ENCODE assay signal across 17 cellular contexts in genomic region chr10:6310977-6311376, GRCh38.
DNase-seq lines count a peak whose midpoint lies in the region; ATAC-seq and TF ChIP-seq lines count a peak whose summit lies in the region.
"Had no signal": no experiment of that assay in that cellular context is flagged by ENCODE, and none has a peak within 500 bp of the region (broad histone marks: within the 10 kb centered on the region; RNA-seq: fewer than 3 reads in every experiment).

No MANE protein-coding gene starts in this region.

- H3K27ac ChIP-seq in PC-9 = no peak overlapping the region
- H3K27ac ChIP-seq: C4-2B had no signal

- H4K20me1 ChIP-seq in PC-9 (ENCODE audit: insufficient read depth) = no peaks in the 10 kb centered on the region

- no peak for TF ChIP-seq CTCF in Calu3 (IDR thresholded peaks at IDR 0.05; ENCODE audit: unreplicated experiment)
- no peak for TF ChIP-seq CTCF in activated B cell treated with CpG ODN at 0.5 μM for 24 hours (IDR thresholded peaks at IDR 0.05)
- TF ChIP-seq CTCF in progenitor cell of endocrine pancreas (IDR thresholded peaks at IDR 0.05; ENCODE audit: unreplicated experiment) = no peak
- TF ChIP-seq CTCF in PC-9 (conservative IDR thresholded peaks at IDR 0.05) = no peak

- H3K36me3 Mint-ChIP-seq in activated naive CD4-positive, alpha-beta T cell treated with anti-CD3 and anti-CD28 coated beads, Interleukin-2, amount 50 U/mL, for 72 hours = peaks cover 0 to 27% of the 10 kb centered on the region in 2 donors
- H3K36me3 Mint-ChIP-seq in Calu3 (ENCODE audit: insufficient read depth, unreplicated experiment) = peaks cover 9% of the 10 kb centered on the region
- no peaks in the 10 kb centered on the region for H3K36me3 Mint-ChIP-seq in activated B cell treated with CpG ODN at 0.5 μM for 24 hours (ENCODE audit: low read depth)
- H3K36me3 Mint-ChIP-seq in progenitor cell of endocrine pancreas (ENCODE audit: insufficient read depth) = no peaks in the 10 kb centered on the region

- no TSS peak for BruUV-seq in Calu3 (replicated peaks; lab: Mats Ljungman, UMichigan)
- no TSS peak for BruUV-seq in PC-9 (replicated peaks; lab: Mats Ljungman, UMichigan)

- peak; percentile 71 to 79 for ATAC-seq in activated naive CD4-positive, alpha-beta T cell treated with anti-CD3 and anti-CD28 coated beads, Interleukin-2, amount 50 U/mL, for 72 hours
- ATAC-seq in activated B cell treated with CpG ODN at 0.5 μM for 24 hours (ENCODE audit: low read depth) (no peak), HG02970 (IDR thresholded peaks at IDR 0.05; ENCODE audit: low FRiP score, unreplicated experiment) (no peak)
- ATAC-seq: K562 had no signal

- no peaks in the 10 kb centered on the region for H3K9me3 ChIP-seq in PC-9 (ENCODE audit: insufficient read depth, low read depth)

- intact Hi-C loops in Calu3 (cut with micrococcal nuclease; ENCODE audit: unreplicated experiment) (no loop called here), activated B cell treated with CpG ODN at 0.5 μM for 24 hours (cut with micrococcal nuclease) (no loop called here), PC-9 (cut with micrococcal nuclease; ENCODE audit: unreplicated experiment) (no loop called here)

- H3K27me3 Mint-ChIP-seq in Calu3 (ENCODE audit: unreplicated experiment) = no peaks in the 10 kb centered on the region
- no peaks in the 10 kb centered on the region for H3K27me3 Mint-ChIP-seq in activated B cell treated with CpG ODN at 0.5 μM for 24 hours
- peaks cover 3% of the 10 kb centered on the region for H3K27me3 Mint-ChIP-seq in progenitor cell of endocrine pancreas

- H3K9me3 Mint-ChIP-seq in activated naive CD4-positive, alpha-beta T cell treated with anti-CD3 and anti-CD28 coated beads, Interleukin-2, amount 50 U/mL, for 72 hours = peaks cover 0 to 2% of the 10 kb centered on the region in 2 donors
- H3K9me3 Mint-ChIP-seq in Calu3 (ENCODE audit: low read depth, unreplicated experiment) = no peaks in the 10 kb centered on the region
- H3K9me3 Mint-ChIP-seq in activated B cell treated with CpG ODN at 0.5 μM for 24 hours = peaks cover 3% of the 10 kb centered on the region
- H3K9me3 Mint-ChIP-seq in progenitor cell of endocrine pancreas (ENCODE audit: low read depth) = peaks cover 4% of the 10 kb centered on the region

- H3K4me3 Mint-ChIP-seq in Calu3 (ENCODE audit: low read depth, unreplicated experiment) = no peak overlapping the region
- H3K4me3 Mint-ChIP-seq in activated B cell treated with CpG ODN at 0.5 μM for 24 hours = no peak overlapping the region
- H3K4me3 Mint-ChIP-seq in progenitor cell of endocrine pancreas (ENCODE audit: low read depth) = no peak overlapping the region

- DNase-seq in activated naive CD4-positive, alpha-beta T cell treated with anti-CD3 and anti-CD28 coated beads, Interleukin-2, amount 50 U/mL, for 72 hours (ENCODE audit: low spot score in 2 of 2) = no peak
- no peak for DNase-seq in activated naive CD4-positive, alpha-beta T cell treated with Interleukin-2 at 50 U/mL for 16 hours
- no peak for DNase-seq in Calu3
- DNase-seq in activated B cell treated with CpG ODN at 0.5 μM for 24 hours = no peak
- DNase-seq in progenitor cell of endocrine pancreas (ENCODE audit: low spot score, unreplicated experiment) = no peak
- no peak for DNase-seq in PC-9
- DNase-seq: ACHN, DND-41, NCI-H1105 treated with DMSO at 0.1 percent for 48 hours, NCI-H1694, NCI-H2081 treated with DMSO at 0.1 percent for 48 hours, NCI-H446 treated with DMSO at 0.1 percent for 48 hours, NCI-H774, Right ventricle myocardium superior had no signal

- no peaks in the 10 kb centered on the region for H3K27me3 ChIP-seq in PC-9 (ENCODE audit: insufficient read depth, low read depth)

- peak overlapping the region in 1 of 2 donors; percentile 50 for H3K27ac Mint-ChIP-seq in activated naive CD4-positive, alpha-beta T cell treated with anti-CD3 and anti-CD28 coated beads, Interleukin-2, amount 50 U/mL, for 72 hours
- H3K27ac Mint-ChIP-seq in Calu3 (ENCODE audit: unreplicated experiment) (peak overlapping the region; percentile 24), activated B cell treated with CpG ODN at 0.5 μM for 24 hours (peak overlapping the region; percentile 56), progenitor cell of endocrine pancreas (peak overlapping the region; percentile 27)

- H3K4me1 Mint-ChIP-seq in Calu3 (ENCODE audit: low read depth, unreplicated experiment) (peaks cover 50% of the 10 kb centered on the region), activated B cell treated with CpG ODN at 0.5 μM for 24 hours (peaks cover 15% of the 10 kb centered on the region), progenitor cell of endocrine pancreas (ENCODE audit: low read depth) (peaks cover 42% of the 10 kb centered on the region)

- no peak overlapping the region for H3K4me2 ChIP-seq in PC-9

- peaks cover 20% of the 10 kb centered on the region for H3K4me1 ChIP-seq in PC-9 (replicated peaks; ENCODE audit: insufficient read depth)

- CTCF ChIA-PET in Calu3 (lab: Charles Lee) (no interaction called here), activated B cell treated with CpG ODN at 0.5 μM for 24 hours (lab: Charles Lee) (no interaction called here), PC-9 (lab: Charles Lee) (no interaction called here)

- H3F3A ChIP-seq in PC-9 (ENCODE audit: insufficient read depth, low read depth) = peaks cover 10% of the 10 kb centered on the region; the same call in 1 of the 2 replicates

- POLR2A ChIA-PET in activated B cell treated with CpG ODN at 0.5 μM for 24 hours (lab: Charles Lee) = interaction anchor here (1.0 to 1.6 kb wide), 2 partner anchors 9 to 37 kb away, joined by 3 to 8 read pairs; no protein-coding TSS in a partner anchor
- POLR2A ChIA-PET in PC-9 (lab: Charles Lee; ENCODE audit: unreplicated experiment) = no interaction called here

- H3K9me2 ChIP-seq in PC-9 (ENCODE audit: insufficient read depth) = no peaks in the 10 kb centered on the region

- no peaks in the 10 kb centered on the region for H3K79me2 ChIP-seq in PC-9 (ENCODE audit: low read depth)

- H3K4me3 ChIP-seq in PC-9 = no peak overlapping the region
- H3K4me3 ChIP-seq: K562 had no signal

- H3K36me3 ChIP-seq in PC-9 (ENCODE audit: low read depth) = no peaks in the 10 kb centered on the region

- no peak overlapping the region for H2AFZ ChIP-seq in PC-9

Comparison
In these comparisons a context has a peak if more than half of its experiments do, and no peak if none do; other contexts are left out.
1. ATAC-seq: peak in activated naive CD4-positive, alpha-beta T cell treated with anti-CD3 and anti-CD28 coated beads, Interleukin-2, amount 50 U/mL, for 72 hours (2 of 2); none in activated B cell treated with CpG ODN at 0.5 μM for 24 hours (single experiment) and HG02970 (single experiment).